8 cellular contexts compared by ENCODE assay signal in the genomic region with DNA sequence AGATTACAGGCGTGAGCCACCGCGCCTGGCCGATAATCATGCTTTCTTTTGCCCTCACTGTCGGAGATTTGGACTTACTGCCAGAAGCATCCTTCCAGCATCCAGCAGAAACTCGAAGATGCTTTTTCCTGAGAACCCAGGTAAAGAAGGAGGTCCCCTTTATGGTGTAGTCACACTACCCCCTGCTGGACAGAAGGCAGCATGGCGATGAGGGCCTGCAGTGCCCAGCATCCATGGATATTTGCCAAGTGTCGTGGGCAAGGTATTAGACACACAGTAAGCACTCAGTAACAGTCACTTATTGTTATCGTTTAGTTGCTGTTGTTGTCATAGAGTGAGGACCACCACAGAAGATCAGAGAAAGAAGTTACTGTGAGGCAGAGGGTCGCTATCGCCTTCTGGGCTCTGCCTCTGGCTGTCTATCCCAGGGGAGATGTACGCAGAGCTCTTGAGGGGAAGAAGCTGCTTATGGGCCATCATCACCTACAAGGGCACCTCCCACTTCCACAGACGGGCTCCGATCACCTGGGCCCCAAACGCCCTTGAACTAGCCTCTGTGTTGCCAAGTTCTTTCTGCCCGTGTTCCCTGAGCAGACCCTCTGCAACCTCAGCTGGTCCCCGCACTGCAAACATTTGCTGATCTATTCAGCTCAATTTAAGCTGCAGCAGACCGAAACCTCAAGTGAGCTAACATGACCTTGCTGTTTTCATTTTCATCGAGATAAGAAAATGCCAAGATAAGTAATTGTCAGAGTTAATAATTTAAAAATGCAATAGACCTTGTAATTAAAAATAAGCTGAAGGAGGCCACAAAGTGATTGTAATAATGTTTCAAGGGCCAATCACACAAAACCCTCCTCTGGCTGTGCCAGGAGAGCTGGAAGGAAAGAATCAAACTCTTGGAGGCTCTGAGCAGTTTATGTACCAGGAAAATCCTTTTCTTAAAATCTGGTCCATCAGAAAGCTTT. TPM values are rescaled to one million over a fixed set of nuclear protein-coding genes. Genes with fewer than 3 reads are reported as not detected.
DNase-seq lines count a peak whose midpoint lies in the region; ATAC-seq and TF ChIP-seq lines count a peak whose summit lies in the region.

No MANE protein-coding gene starts in this region.

- no peaks in the 10 kb centered on the region for H3K9me3 Mint-ChIP-seq in activated CD4-positive, alpha-beta T cell treated with anti-CD3 and anti-CD28 coated beads, Interleukin-2, amount 10 ng/mL, durations not matched to agents 7 days and 5 days
- H3K9me3 Mint-ChIP-seq in neural progenitor cell, result no peaks in the 10 kb centered on the region

- no peaks in the 10 kb centered on the region for H3K36me3 Mint-ChIP-seq in activated CD4-positive, alpha-beta T cell treated with anti-CD3 and anti-CD28 coated beads, Interleukin-2, amount 10 ng/mL, durations not matched to agents 7 days and 5 days (ENCODE audit: low read depth)
- no peaks in the 10 kb centered on the region for H3K36me3 Mint-ChIP-seq in neural progenitor cell

- no peak overlapping the region for H3K4me3 Mint-ChIP-seq in activated CD4-positive, alpha-beta T cell treated with anti-CD3 and anti-CD28 coated beads, Interleukin-2, amount 10 ng/mL, durations not matched to agents 7 days and 5 days
- no peak overlapping the region for H3K4me3 Mint-ChIP-seq in neural progenitor cell

- H3K27me3 Mint-ChIP-seq in activated CD4-positive, alpha-beta T cell treated with anti-CD3 and anti-CD28 coated beads, Interleukin-2, amount 10 ng/mL, durations not matched to agents 7 days and 5 days, result peaks cover 5% of the 10 kb centered on the region
- H3K27me3 Mint-ChIP-seq in neural progenitor cell (ENCODE audit: insufficient read depth, low read depth), result peaks cover 4% of the 10 kb centered on the region

- H3K27ac ChIP-seq in neural progenitor cell, result no peak overlapping the region

- H4K20me1 ChIP-seq in neural progenitor cell (ENCODE audit: low read depth), result no peaks in the 10 kb centered on the region

- no peaks in the 10 kb centered on the region for H3K9me3 ChIP-seq in neural progenitor cell (ENCODE audit: low read depth)

- in situ Hi-C loops in GM13976 (cut with MboI; ENCODE audit: low sequenced_read_pairs, unreplicated experiment), result no loop called here

- no peak overlapping the region for H3K4me2 ChIP-seq in neural progenitor cell

- H3K4me3 ChIP-seq in fibroblast of pulmonary artery (replicated peaks; ENCODE audit: low read depth, low read length), result no peak overlapping the region
- no peak overlapping the region for H3K4me3 ChIP-seq in neural progenitor cell

- H3K4me1 ChIP-seq in neural progenitor cell, result no peaks in the 10 kb centered on the region

- no peak overlapping the region for H3K9ac ChIP-seq in neural progenitor cell

- no peaks in the 10 kb centered on the region for H3K79me2 ChIP-seq in neural progenitor cell (ENCODE audit: low read depth)

- H3K27ac Mint-ChIP-seq in activated CD4-positive, alpha-beta T cell treated with anti-CD3 and anti-CD28 coated beads, Interleukin-2, amount 10 ng/mL, durations not matched to agents 7 days and 5 days, result no peak overlapping the region
- peak overlapping the region; percentile 24 for H3K27ac Mint-ChIP-seq in neural progenitor cell

- H3K36me3 ChIP-seq in neural progenitor cell, result no peaks in the 10 kb centered on the region

- POLR2A ChIA-PET in activated CD4-positive, alpha-beta T cell treated with anti-CD3 and anti-CD28 coated beads, Interleukin-2, amount 10 ng/mL, durations not matched to agents 7 days and 5 days (lab: Charles Lee), result no interaction called here

- peak; percentile 67 for TF ChIP-seq CTCF in GM13976 (IDR thresholded peaks at IDR 0.05; ENCODE audit: borderline replicate concordance, control extremely low read depth, extremely low read depth, insufficient read depth, missing control alignments)
- peak; percentile 76 for TF ChIP-seq CTCF in fibroblast of pulmonary artery (IDR thresholded peaks at IDR 0.05; ENCODE audit: low read length, missing control alignments)
- peak; percentile 87 for TF ChIP-seq CTCF in neural progenitor cell (IDR thresholded peaks at IDR 0.05)

- no peaks in the 10 kb centered on the region for H3K27me3 ChIP-seq in neural progenitor cell

- no peaks in the 10 kb centered on the region for H3F3A ChIP-seq in neural progenitor cell (ENCODE audit: low read depth)

- ATAC-seq in HG02763 (IDR thresholded peaks at IDR 0.05; ENCODE audit: unreplicated experiment) (no peak), HG03378 (IDR thresholded peaks at IDR 0.05; ENCODE audit: unreplicated experiment) (no peak)

- DNase-seq in AG08396 (ENCODE audit: low spot score) (peak; percentile 61), GM13976 (ENCODE audit: low spot score) (peak; percentile 62), NCI-H146 treated with DMSO at 0.1 percent for 48 hours (lab: John Stamatoyannopoulos, UW; ENCODE audit: unreplicated experiment) (peak; percentile 21), fibroblast of pulmonary artery (ENCODE audit: low read depth) (peak; percentile 65), neural progenitor cell (ENCODE audit: low spot score) (peak; percentile 81)
- DNase-seq in activated CD4-positive, alpha-beta T cell treated with anti-CD3 and anti-CD28 coated beads, Interleukin-2, amount 10 ng/mL, durations not matched to agents 7 days and 5 days, result peak; percentile 37

- H2AFZ ChIP-seq in neural progenitor cell (replicated peaks), result no peak overlapping the region

- CTCF ChIA-PET in activated CD4-positive, alpha-beta T cell treated with anti-CD3 and anti-CD28 coated beads, Interleukin-2, amount 10 ng/mL, durations not matched to agents 7 days and 5 days (lab: Charles Lee), result interaction anchor here (0.5 to 1.1 kb wide), 4 partner anchors 9 to 123 kb away, joined by 3 to 5 read pairs (median 3); no protein-coding TSS in a partner anchor

- no peaks in the 10 kb centered on the region for H3K4me1 Mint-ChIP-seq in activated CD4-positive, alpha-beta T cell treated with anti-CD3 and anti-CD28 coated beads, Interleukin-2, amount 10 ng/mL, durations not matched to agents 7 days and 5 days
- no peaks in the 10 kb centered on the region for H3K4me1 Mint-ChIP-seq in neural progenitor cell

RNA-seq across cellular contexts. Expression of a gene that starts 23.9 kb away (rescaled TPM):
- total RNA-seq in activated CD4-positive, alpha-beta T cell treated with anti-CD3 and anti-CD28 coated beads, Interleukin-2, amount 10 ng/mL, durations not matched to agents 7 days and 5 days, result 10 to 100 TPM; 21.9 to 32.7 TPM
- total RNA-seq in neural progenitor cell (ENCODE audit: low replicate concordance), result 71.0 and 120 TPM in 2 replicates

Comparison
In these comparisons a context has a peak if more than half of its experiments do, and no peak if none do; other contexts are left out.
1. DNase-seq: peak in every context shown above with its lines; median percentile 81 in neural progenitor cell; 65 in fibroblast of pulmonary artery; 62 in GM13976; 61 in AG08396; 37 in activated CD4-positive, alpha-beta T cell treated with anti-CD3 and anti-CD28 coated beads, Interleukin-2, amount 10 ng/mL, durations not matched to agents 7 days and 5 days; 21 in NCI-H146 treated with DMSO at 0.1 percent for 48 hours.